In the genomic region with DNA sequence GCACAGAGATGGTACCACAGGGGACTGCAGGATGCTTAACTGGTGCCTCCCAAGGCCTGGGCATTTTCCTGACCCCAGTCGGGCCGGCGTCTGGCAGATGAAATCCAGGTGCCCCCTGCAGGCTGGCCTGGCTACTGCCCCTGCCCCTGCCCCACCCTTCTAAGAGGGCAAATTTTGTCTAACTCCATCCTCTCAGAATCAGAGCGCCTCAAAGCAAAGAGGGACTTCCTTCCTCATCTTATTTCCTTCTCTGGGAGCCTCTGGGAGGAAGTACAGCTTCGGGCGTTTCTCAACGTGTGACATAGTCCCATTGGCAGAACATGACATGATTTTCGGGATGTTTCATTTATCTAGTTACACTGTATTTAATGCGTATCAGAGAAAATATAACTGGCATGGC, we compare ENCODE assay signal across 9 cellular contexts. TPM values are rescaled to one million over a fixed set of nuclear protein-coding genes. Genes with fewer than 3 reads are reported as not detected.
DNase-seq lines count a peak whose midpoint lies in the region; ATAC-seq and TF ChIP-seq lines count a peak whose summit lies in the region.
"Had no signal": no experiment of that assay in that cellular context is flagged by ENCODE, and none has a peak within 500 bp of the region (broad histone marks: within the 10 kb centered on the region; RNA-seq: fewer than 3 reads in every experiment).

No MANE protein-coding gene starts in this region.

- no peaks in the 10 kb centered on the region for H3K9me3 ChIP-seq in neutrophil

- H3K27ac ChIP-seq in neutrophil: peak overlapping the region; percentile 97

- TF ChIP-seq CTCF in endothelial cell (IDR thresholded peaks at IDR 0.05; ENCODE audit: unreplicated experiment): peak; percentile 56
- TF ChIP-seq CTCF in neutrophil (IDR thresholded peaks at IDR 0.05): peak; percentile 94

- H3K4me3 ChIP-seq in neutrophil (ENCODE audit: low read depth in 1 of 2, low read length in 1 of 2): peak overlapping the region; percentile 76 to 89

- ATAC-seq in GM19328 (IDR thresholded peaks at IDR 0.05; ENCODE audit: unreplicated experiment): no peak

- no peaks in the 10 kb centered on the region for H3K9me3 Mint-ChIP-seq in endothelial cell (ENCODE audit: unreplicated experiment)

- H3K27me3 Mint-ChIP-seq in endothelial cell (ENCODE audit: unreplicated experiment): peaks cover 12% of the 10 kb centered on the region

- DNase-seq in AML-193 (lab: John Stamatoyannopoulos, UW) (peak; percentile 89), HT1080 (ENCODE audit: low read depth) (peak; percentile 21), endothelial cell (ENCODE audit: low spot score) (peak; percentile 72), HT-29 (ENCODE audit: low spot score) (no peak), cerebellar cortex (ENCODE audit: low spot score) (no peak)
- DNase-seq in activated CD4-positive, alpha-beta T cell treated with anti-CD3 and anti-CD28 coated beads for 4 hours: peak; percentile 48 to 58

- H3K4me1 Mint-ChIP-seq in endothelial cell (ENCODE audit: unreplicated experiment): peaks cover 47% of the 10 kb centered on the region

- no peak overlapping the region for H3K27ac Mint-ChIP-seq in endothelial cell (ENCODE audit: unreplicated experiment)

- no peak overlapping the region for H3K4me3 Mint-ChIP-seq in endothelial cell (ENCODE audit: unreplicated experiment)

- peaks cover 13% of the 10 kb centered on the region for H3K36me3 ChIP-seq in neutrophil

- no peaks in the 10 kb centered on the region for H3K27me3 ChIP-seq in neutrophil

- peaks cover 65 to 73% of the 10 kb centered on the region in 2 experiments for H3K4me1 ChIP-seq in neutrophil (ENCODE audit: control insufficient read depth in 1 of 2, insufficient read depth in 1 of 2, low read depth in 1 of 2, low read length in 1 of 2)

- peaks cover 9% of the 10 kb centered on the region for H3K36me3 Mint-ChIP-seq in endothelial cell (ENCODE audit: low read depth, unreplicated experiment)

RNA-seq across cellular contexts. Expression of gene PRKACA, which starts 2.7 kb away (rescaled TPM):
- total RNA-seq in HT1080 (2014; rRNA removed; shearing (Covaris generic)): 17.6 and 25.6 TPM in 2 replicates
- polyA plus RNA-seq in HT1080 (2015; cell fraction: cytosol; rRNA removed): 55.5 and 56.9 TPM in 2 replicates
- polyA plus RNA-seq in HT1080 (2015; cell fraction: nucleus; rRNA removed): 24.0 and 24.9 TPM in 2 replicates
- 122 TPM for total RNA-seq in endothelial cell (ENCODE audit: unreplicated experiment)
- 19.4 and 25.0 TPM in 2 replicates for total RNA-seq in HT-29 (2014; rRNA removed; shearing (Covaris generic))

RNA-seq across cellular contexts. Expression of gene ASF1B, which starts 21.5 kb away (rescaled TPM):
- 80.4 and 123 TPM in 2 replicates for total RNA-seq in HT1080 (2014; rRNA removed; shearing (Covaris generic))
- polyA plus RNA-seq in HT1080 (2015; cell fraction: cytosol; rRNA removed): 32.8 and 38.5 TPM in 2 replicates
- polyA plus RNA-seq in HT1080 (2015; cell fraction: nucleus; rRNA removed): 17.0 and 21.1 TPM in 2 replicates
- total RNA-seq in endothelial cell (ENCODE audit: unreplicated experiment): 7.1 TPM
- total RNA-seq in HT-29 (2014; rRNA removed; shearing (Covaris generic)): 95.9 and 102 TPM in 2 replicates

RNA-seq across cellular contexts. Expression of gene SAMD1, which starts 24.3 kb away (rescaled TPM):
- 67.3 and 74.3 TPM in 2 replicates for total RNA-seq in HT1080 (2014; rRNA removed; shearing (Covaris generic))
- 32.4 and 40.7 TPM in 2 replicates for polyA plus RNA-seq in HT1080 (2015; cell fraction: cytosol; rRNA removed)
- 33.9 and 40.2 TPM in 2 replicates for polyA plus RNA-seq in HT1080 (2015; cell fraction: nucleus; rRNA removed)
- total RNA-seq in endothelial cell (ENCODE audit: unreplicated experiment): 29.5 TPM
- total RNA-seq in HT-29 (2014; rRNA removed; shearing (Covaris generic)): 71.7 and 89.0 TPM in 2 replicates

RNA-seq across cellular contexts. Expression of gene C19orf67, which starts 29.3 kb away (rescaled TPM):
- total RNA-seq in HT1080 (2014; rRNA removed; shearing (Covaris generic)): 0.23 TPM in 1 of 2 replicates, not detected in the other
- not detected in 2 replicates for polyA plus RNA-seq in HT1080 (2015; cell fraction: cytosol; rRNA removed)
- polyA plus RNA-seq in HT1080 (2015; cell fraction: nucleus; rRNA removed): not detected in 2 replicates
- not detected for total RNA-seq in endothelial cell (ENCODE audit: unreplicated experiment)
- not detected in 2 replicates for total RNA-seq in HT-29 (2014; rRNA removed; shearing (Covaris generic))
- total RNA-seq: glomerular endothelial cell had no signal

RNA-seq across cellular contexts. Expression of gene MISP3, which starts 42.3 kb away (rescaled TPM):
- total RNA-seq in HT1080 (2014; rRNA removed; shearing (Covaris generic)): 1.4 and 1.5 TPM in 2 replicates
- 0.35 and 0.54 TPM in 2 replicates for polyA plus RNA-seq in HT1080 (2015; cell fraction: cytosol; rRNA removed)
- polyA plus RNA-seq in HT1080 (2015; cell fraction: nucleus; rRNA removed): 0.74 and 1.1 TPM in 2 replicates
- total RNA-seq in endothelial cell (ENCODE audit: unreplicated experiment): not detected
- total RNA-seq in HT-29 (2014; rRNA removed; shearing (Covaris generic)): 0.37 and 0.74 TPM in 2 replicates

Comparison
In these comparisons a context has a peak if more than half of its experiments do, and no peak if none do; other contexts are left out.
1. DNase-seq: peak in AML-193 (2 of 2), HT1080 (single experiment), activated CD4-positive, alpha-beta T cell treated with anti-CD3 and anti-CD28 coated beads for 4 hours (2 of 2) and endothelial cell (single experiment); none in HT-29 (single experiment) and cerebellar cortex (single experiment).
2. RNA of gene ASF1B, which starts 21.5 kb away (total RNA-seq): 80.4 to 123 TPM in HT1080 and 95.9 to 102 TPM in HT-29; 7.1 TPM in endothelial cell (single experiment); every median in the first group is over 10 times any median in the second.